In the genomic region with DNA sequence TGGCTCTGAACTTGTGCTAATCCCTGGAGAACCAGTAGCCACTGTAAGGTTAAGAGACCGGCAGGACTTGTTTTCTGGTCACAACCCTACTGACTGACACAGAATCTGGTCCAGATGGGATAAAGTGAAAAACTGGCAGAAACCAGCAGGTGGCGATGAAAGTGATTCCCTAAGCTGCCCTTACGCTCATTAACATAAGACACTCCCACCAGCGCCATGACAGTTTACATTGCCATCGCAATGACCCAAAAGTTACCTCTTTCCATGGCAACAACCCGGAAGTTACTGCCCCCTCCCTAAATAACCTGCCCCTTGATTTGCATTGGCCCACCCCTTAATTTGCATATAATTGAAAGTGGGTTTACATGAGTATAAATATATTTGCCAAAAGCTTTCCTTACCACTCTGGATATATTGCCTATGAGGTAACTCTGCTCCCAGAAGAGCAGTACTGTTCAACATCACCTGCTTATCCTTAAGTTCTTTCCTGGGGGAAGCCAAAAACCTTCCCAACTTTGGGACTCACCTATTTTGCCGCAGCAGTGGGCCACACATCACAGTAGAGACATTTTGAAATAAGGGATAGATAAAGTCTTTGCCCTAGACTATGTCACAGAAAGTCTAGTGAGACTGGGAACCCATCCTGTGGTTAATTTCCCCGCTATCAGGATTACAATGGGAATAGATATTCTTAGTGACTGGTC, we compare ENCODE assay signal across 8 cellular contexts. TPM values are rescaled to one million over a fixed set of nuclear protein-coding genes. Genes with fewer than 3 reads are reported as not detected.
DNase-seq lines count a peak whose midpoint lies in the region; ATAC-seq and TF ChIP-seq lines count a peak whose summit lies in the region.

No MANE protein-coding gene starts in this region.

- ATAC-seq in HG03103 (IDR thresholded peaks at IDR 0.05; ENCODE audit: low read depth, unreplicated experiment) (peak; percentile 71), esophagus mucosa (peak; percentile 70), HG03469 (IDR thresholded peaks at IDR 0.05; ENCODE audit: unreplicated experiment) (no peak), HG03025 (IDR thresholded peaks at IDR 0.05; ENCODE audit: low FRiP score, unreplicated experiment) (no peak), HG02588 (IDR thresholded peaks at IDR 0.05; ENCODE audit: unreplicated experiment) (no peak)

- H3K4me3 ChIP-seq in SK-N-SH (ENCODE audit: low read depth in 2 of 2, low read length in 1 of 2): no peak overlapping the region
- no peak overlapping the region for H3K4me3 ChIP-seq in spleen

- H3K27me3 ChIP-seq in SK-N-SH (ENCODE audit: insufficient read depth) (no peaks in the 10 kb centered on the region), spleen (replicated peaks in 1 of 7) (no peaks in the 10 kb centered on the region)

- H3K4me2 ChIP-seq in SK-N-SH: no peak overlapping the region

- H2AFZ ChIP-seq in SK-N-SH (ENCODE audit: low read depth): 0 out of 2 replicates have a peak overlapping the region, but pooled peaks have one; percentile 51

- peaks cover 0 to 34% of the 10 kb centered on the region in 2 experiments; a peak in 2 of 4 replicates for H3K4me1 ChIP-seq in SK-N-SH (ENCODE audit: control insufficient read depth in 1 of 2, insufficient read depth in 2 of 2, low read depth in 1 of 2, low read length in 1 of 2)
- peaks cover 0 to 8% (median 2%) of the 10 kb centered on the region in 6 donors for H3K4me1 ChIP-seq in spleen

- POLR2A ChIA-PET in SK-N-SH (lab: Yijun Ruan, JAX): interaction anchor here (0.8 kb wide), 1 partner anchor 30 kb away, joined by 3 read pairs; no protein-coding TSS in a partner anchor

- H3K79me2 ChIP-seq in SK-N-SH (ENCODE audit: insufficient read depth): no peaks in the 10 kb centered on the region

- no peaks in the 10 kb centered on the region for H3F3A ChIP-seq in SK-N-SH (replicated peaks; ENCODE audit: insufficient read depth)

- TF ChIP-seq RAD21 in SK-N-SH (IDR thresholded peaks at IDR 0.05; ENCODE audit: low read length): peak; percentile 70

- peak overlapping the region in 1 of 2 experiments; percentile 92; a peak in 2 of 4 replicates for H3K27ac ChIP-seq in SK-N-SH (ENCODE audit: low read depth in 2 of 2, low read length in 1 of 2)
- H3K27ac ChIP-seq in spleen: no peak overlapping the region

- DNase-seq in EL: peak; percentile 55
- DNase-seq in SK-N-SH: peak; percentile 71
- DNase-seq in spleen: no peak

- TF ChIP-seq POLR2A in spleen (IDR thresholded peaks at IDR 0.05): no peak

- CTCF ChIA-PET in SK-N-SH (lab: Yijun Ruan, JAX): interaction anchor here (0.6 to 2.8 kb wide), 16 partner anchors 10 to 453 kb away, joined by 3 to 9 read pairs (median 4); no protein-coding TSS in a partner anchor

- no peaks in the 10 kb centered on the region for H4K20me1 ChIP-seq in SK-N-SH (ENCODE audit: insufficient read depth)

- no peak overlapping the region for H3K9ac ChIP-seq in SK-N-SH

- no peak for TF ChIP-seq EP300 in SK-N-SH (IDR thresholded peaks at IDR 0.05; ENCODE audit: borderline replicate concordance in 1 of 2, low read depth in 1 of 2, low read length in 1 of 2)

- intact Hi-C loops in spleen (cut with DNase I; ENCODE audit: low total_unique reads): no loop called here

- H3K9me2 ChIP-seq in SK-N-SH: no peaks in the 10 kb centered on the region

- H3K36me3 ChIP-seq in SK-N-SH (replicated peaks in 1 of 2; ENCODE audit: control insufficient read depth in 1 of 2, insufficient read depth in 2 of 2, low read length in 1 of 2) (no peaks in the 10 kb centered on the region), spleen (no peaks in the 10 kb centered on the region)

- H3K9me3 ChIP-seq in SK-N-SH (no peaks in the 10 kb centered on the region), spleen (no peaks in the 10 kb centered on the region)

- 7% methylated on average over 8 of the region's 8 CpGs for WGBS in SK-N-SH (ENCODE audit: low lambda C conversion rate)
- 48 to 70% (median 69%) methylated on average over 8 of the region's 8 CpGs for WGBS in spleen, 5 donors

- peak; percentile 65 for TF ChIP-seq CTCF in SK-N-SH (IDR thresholded peaks at IDR 0.05)
- peak in 7 of 11 experiments; percentile 10 to 44 (median 31) for TF ChIP-seq CTCF in spleen (IDR thresholded peaks at IDR 0.05 in 8 of 11, conservative IDR thresholded peaks at IDR 0.05 in 3 of 11)

TF ChIP-seq in SK-N-SH, 30 proteins besides CTCF, POLR2A, EP300 and RAD21:
- TF ChIP-seq MXI1 (IDR thresholded peaks at IDR 0.05; ENCODE audit: low read depth, low read length): peak; percentile 42; the same call in 1 of the 2 replicates
- TF ChIP-seq, protein P1, sequence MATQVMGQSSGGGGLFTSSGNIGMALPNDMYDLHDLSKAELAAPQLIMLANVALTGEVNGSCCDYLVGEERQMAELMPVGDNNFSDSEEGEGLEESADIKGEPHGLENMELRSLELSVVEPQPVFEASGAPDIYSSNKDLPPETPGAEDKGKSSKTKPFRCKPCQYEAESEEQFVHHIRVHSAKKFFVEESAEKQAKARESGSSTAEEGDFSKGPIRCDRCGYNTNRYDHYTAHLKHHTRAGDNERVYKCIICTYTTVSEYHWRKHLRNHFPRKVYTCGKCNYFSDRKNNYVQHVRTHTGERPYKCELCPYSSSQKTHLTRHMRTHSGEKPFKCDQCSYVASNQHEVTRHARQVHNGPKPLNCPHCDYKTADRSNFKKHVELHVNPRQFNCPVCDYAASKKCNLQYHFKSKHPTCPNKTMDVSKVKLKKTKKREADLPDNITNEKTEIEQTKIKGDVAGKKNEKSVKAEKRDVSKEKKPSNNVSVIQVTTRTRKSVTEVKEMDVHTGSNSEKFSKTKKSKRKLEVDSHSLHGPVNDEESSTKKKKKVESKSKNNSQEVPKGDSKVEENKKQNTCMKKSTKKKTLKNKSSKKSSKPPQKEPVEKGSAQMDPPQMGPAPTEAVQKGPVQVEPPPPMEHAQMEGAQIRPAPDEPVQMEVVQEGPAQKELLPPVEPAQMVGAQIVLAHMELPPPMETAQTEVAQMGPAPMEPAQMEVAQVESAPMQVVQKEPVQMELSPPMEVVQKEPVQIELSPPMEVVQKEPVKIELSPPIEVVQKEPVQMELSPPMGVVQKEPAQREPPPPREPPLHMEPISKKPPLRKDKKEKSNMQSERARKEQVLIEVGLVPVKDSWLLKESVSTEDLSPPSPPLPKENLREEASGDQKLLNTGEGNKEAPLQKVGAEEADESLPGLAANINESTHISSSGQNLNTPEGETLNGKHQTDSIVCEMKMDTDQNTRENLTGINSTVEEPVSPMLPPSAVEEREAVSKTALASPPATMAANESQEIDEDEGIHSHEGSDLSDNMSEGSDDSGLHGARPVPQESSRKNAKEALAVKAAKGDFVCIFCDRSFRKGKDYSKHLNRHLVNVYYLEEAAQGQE (IDR thresholded peaks at IDR 0.05; ENCODE audit: low read depth, low read length): no peak
- TF ChIP-seq NFIC (IDR thresholded peaks at IDR 0.05; ENCODE audit: borderline replicate concordance): no peak
- no peak for TF ChIP-seq TAF1 (IDR thresholded peaks at IDR 0.05; ENCODE audit: borderline replicate concordance, low read depth, low read length)
- peak; percentile 61 for TF ChIP-seq GABPA (IDR thresholded peaks at IDR 0.05; ENCODE audit: low read depth)
- TF ChIP-seq SMC3 (IDR thresholded peaks at IDR 0.05; ENCODE audit: low read depth, low read length): peak; percentile 59; the same call in 1 of the 2 replicates
- no peak for TF ChIP-seq CHD2 (IDR thresholded peaks at IDR 0.05; ENCODE audit: low read length, partially characterized antibody)
- TF ChIP-seq FOSL2 (IDR thresholded peaks at IDR 0.05; ENCODE audit: borderline replicate concordance, low read depth): no peak
- peak; percentile 80; the same call in 1 of the 2 replicates for TF ChIP-seq YY1 (IDR thresholded peaks at IDR 0.05; ENCODE audit: low read depth)

RNA-seq across cellular contexts. Expression of a gene that starts 35.8 kb away (rescaled TPM):
- polyA plus RNA-seq in SK-N-SH (2012; rRNA removed) (0.24 and 0.36 TPM in 2 replicates), spleen (1 to 10 TPM; 6.0 to 9.1 (median 8.5) TPM)
- polyA plus RNA-seq in SK-N-SH (2012; cell fraction: cytosol; rRNA removed): 0.22 and 0.59 TPM in 2 replicates
- polyA plus RNA-seq in SK-N-SH (2012; cell fraction: nucleus; rRNA removed): 0.62 and 1.0 TPM in 2 replicates
- total RNA-seq in esophagus mucosa (0.96 TPM), spleen (10 to 100 TPM; 39.5 to 92.2 (median 72.9) TPM)

Comparison
In these comparisons a context has a peak if more than half of its experiments do, and no peak if none do; other contexts are left out.
1. ATAC-seq: peak in HG03103 (single experiment) and esophagus mucosa (single experiment); none in HG03469 (single experiment), HG03025 (single experiment) and HG02588 (single experiment).
2. RNA of a gene that starts 35.8 kb away (total RNA-seq): 39.5 to 92.2 TPM in spleen; 0.96 TPM in esophagus mucosa (single experiment); every median in the first group is over 10 times any median in the second.